11 cellular contexts compared by ENCODE assay signal in genomic region chr16:70725912-70726828, GRCh38. TPM values are rescaled to one million over a fixed set of nuclear protein-coding genes. Genes with fewer than 3 reads are reported as not detected.
DNase-seq lines count a peak whose midpoint lies in the region; ATAC-seq and TF ChIP-seq lines count a peak whose summit lies in the region.
"Had no signal": no experiment of that assay in that cellular context is flagged by ENCODE, and none has a peak within 500 bp of the region (broad histone marks: within the 10 kb centered on the region; RNA-seq: fewer than 3 reads in every experiment).

No MANE protein-coding gene starts in this region.

- DNase-seq in adipocyte (ENCODE audit: low read depth) (no peak), foreskin melanocyte (peak; percentile 94), thoracic aorta (ENCODE audit: low spot score) (no peak), UCSD-AML1 (lab: John Stamatoyannopoulos, UW; ENCODE audit: unreplicated experiment) (no peak), NCI-H2029 (lab: John Stamatoyannopoulos, UW) (no peak)
- DNase-seq: activated effector memory CD4-positive, alpha-beta T cell treated with anti-CD3 and anti-CD28 coated beads, Interleukin-2, amount 50 U/mL, for 16 hours; Karpas-422 had no signal

- peak overlapping the region; percentile 3 for H3K4me3 ChIP-seq in adipocyte (ENCODE audit: low read length)
- H3K4me3 ChIP-seq in mucosa of rectum (ENCODE audit: low read length in 2 of 2): no peak overlapping the region
- H3K4me3 ChIP-seq in thoracic aorta: no peak overlapping the region

- peaks cover 22% of the 10 kb centered on the region for H3K4me1 ChIP-seq in adipocyte (ENCODE audit: control insufficient read depth, insufficient read depth, low read length)
- peaks cover 2 to 6% of the 10 kb centered on the region in 2 donors for H3K4me1 ChIP-seq in mucosa of rectum (ENCODE audit: control insufficient read depth in 2 of 2, insufficient read depth in 2 of 2, low read length in 2 of 2)
- peaks cover 6 to 24% of the 10 kb centered on the region in 2 donors for H3K4me1 ChIP-seq in thoracic aorta (ENCODE audit: control insufficient read depth in 1 of 2, low read depth in 2 of 2)

- H3K9ac ChIP-seq in adipocyte (ENCODE audit: low read length): peak overlapping the region; percentile 72
- H3K9ac ChIP-seq in mucosa of rectum (ENCODE audit: low read depth in 1 of 2, low read length in 2 of 2): no peak overlapping the region

- H3K36me3 ChIP-seq in adipocyte (ENCODE audit: control insufficient read depth, insufficient read depth, low read length, severe bottlenecking) (peaks cover 7% of the 10 kb centered on the region), mucosa of rectum (ENCODE audit: control insufficient read depth in 2 of 2, insufficient read depth in 2 of 2, low read length in 2 of 2) (peaks cover 8 to 15% of the 10 kb centered on the region in 2 donors), thoracic aorta (no peaks in the 10 kb centered on the region)

- no peak for TF ChIP-seq CTCF in thoracic aorta (IDR thresholded peaks at IDR 0.05)

- H3K27me3 ChIP-seq in adipocyte (replicated peaks; ENCODE audit: control insufficient read depth, insufficient read depth, low read length) (no peaks in the 10 kb centered on the region), mucosa of rectum (ENCODE audit: control insufficient read depth in 2 of 2, insufficient read depth in 2 of 2, low read length in 2 of 2) (no peaks in the 10 kb centered on the region), thoracic aorta (replicated peaks; ENCODE audit: insufficient read depth) (no peaks in the 10 kb centered on the region)

- H3K9me3 ChIP-seq in adipocyte (ENCODE audit: control insufficient read depth, low read length): no peaks in the 10 kb centered on the region
- no peaks in the 10 kb centered on the region for H3K9me3 ChIP-seq in mucosa of rectum (ENCODE audit: control insufficient read depth in 2 of 2, low read length in 2 of 2)
- H3K9me3 ChIP-seq in thoracic aorta: no peaks in the 10 kb centered on the region

- H3K27ac ChIP-seq in mucosa of rectum (ENCODE audit: low read depth in 2 of 2, low read length in 2 of 2) (peak overlapping the region; percentile 69 to 75), thoracic aorta (peak overlapping the region; percentile 46 to 57)
- H3K27ac ChIP-seq: epithelial cell of prostate had no signal

- ATAC-seq in thoracic aorta (ENCODE audit: insufficient number of reproducible peaks, low FRiP score, low read depth) (no peak), GM19397 (IDR thresholded peaks at IDR 0.05; ENCODE audit: unreplicated experiment) (no peak)
- no peak for ATAC-seq in activated CD4-positive, CD25-positive, alpha-beta regulatory T cell treated with anti-CD3 and anti-CD28 coated beads, Interleukin-2, amount 50 U/mL, for 24 hours

RNA-seq across cellular contexts. Expression of gene MTSS2, which starts 40.3 kb away (rescaled TPM):
- 10 to 100 TPM; 57.3 to 58.5 TPM for total RNA-seq in thoracic aorta
